In the genomic region with DNA sequence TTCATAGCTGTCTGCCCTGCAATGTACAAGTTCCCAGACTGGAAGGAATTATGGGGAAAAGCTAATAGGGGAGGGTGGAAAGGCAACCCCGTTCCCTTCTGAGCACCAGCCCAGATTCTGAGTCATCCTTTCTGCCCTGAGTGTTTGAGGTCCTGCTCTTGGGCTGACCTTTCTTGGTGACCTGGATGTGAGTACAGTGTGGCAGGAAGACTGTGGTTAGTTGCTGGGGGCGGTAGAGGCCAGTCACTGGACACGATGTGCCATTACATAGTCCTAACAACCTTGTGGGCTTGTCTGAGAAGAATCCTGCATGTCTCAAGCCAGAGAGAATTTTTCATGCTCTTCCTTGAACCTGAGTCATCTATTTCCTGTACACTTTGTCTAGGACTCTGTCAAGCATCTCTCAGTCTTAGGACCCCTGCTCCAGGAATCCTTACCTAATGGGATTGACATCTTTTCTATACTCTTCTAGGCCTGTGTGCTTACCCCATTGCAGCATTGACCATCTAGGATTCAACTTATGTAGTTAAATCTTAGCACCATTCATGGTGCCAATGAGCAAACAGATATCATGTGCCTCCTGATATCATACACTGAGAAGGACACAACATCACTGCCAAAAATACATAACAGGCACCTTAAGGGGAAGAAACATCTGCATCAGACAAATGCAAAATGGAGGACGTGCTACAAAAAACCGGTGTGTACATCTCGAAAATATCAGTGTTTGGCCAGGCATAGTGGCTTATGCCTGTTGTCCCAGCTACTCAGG, we compare ENCODE assay signal across 1 cellular context.
A peak's percentile ranks its signal among the peaks of the same experiment; 100 is the strongest.
TF ChIP-seq lines count a peak whose summit lies in the region.

No MANE protein-coding gene starts in this region.

TF ChIP-seq in HepG2, 621 proteins besides CTCF, POLR2A, EP300 and RAD21 (continued from another document and continues in another):
- TF ChIP-seq, protein P1, sequence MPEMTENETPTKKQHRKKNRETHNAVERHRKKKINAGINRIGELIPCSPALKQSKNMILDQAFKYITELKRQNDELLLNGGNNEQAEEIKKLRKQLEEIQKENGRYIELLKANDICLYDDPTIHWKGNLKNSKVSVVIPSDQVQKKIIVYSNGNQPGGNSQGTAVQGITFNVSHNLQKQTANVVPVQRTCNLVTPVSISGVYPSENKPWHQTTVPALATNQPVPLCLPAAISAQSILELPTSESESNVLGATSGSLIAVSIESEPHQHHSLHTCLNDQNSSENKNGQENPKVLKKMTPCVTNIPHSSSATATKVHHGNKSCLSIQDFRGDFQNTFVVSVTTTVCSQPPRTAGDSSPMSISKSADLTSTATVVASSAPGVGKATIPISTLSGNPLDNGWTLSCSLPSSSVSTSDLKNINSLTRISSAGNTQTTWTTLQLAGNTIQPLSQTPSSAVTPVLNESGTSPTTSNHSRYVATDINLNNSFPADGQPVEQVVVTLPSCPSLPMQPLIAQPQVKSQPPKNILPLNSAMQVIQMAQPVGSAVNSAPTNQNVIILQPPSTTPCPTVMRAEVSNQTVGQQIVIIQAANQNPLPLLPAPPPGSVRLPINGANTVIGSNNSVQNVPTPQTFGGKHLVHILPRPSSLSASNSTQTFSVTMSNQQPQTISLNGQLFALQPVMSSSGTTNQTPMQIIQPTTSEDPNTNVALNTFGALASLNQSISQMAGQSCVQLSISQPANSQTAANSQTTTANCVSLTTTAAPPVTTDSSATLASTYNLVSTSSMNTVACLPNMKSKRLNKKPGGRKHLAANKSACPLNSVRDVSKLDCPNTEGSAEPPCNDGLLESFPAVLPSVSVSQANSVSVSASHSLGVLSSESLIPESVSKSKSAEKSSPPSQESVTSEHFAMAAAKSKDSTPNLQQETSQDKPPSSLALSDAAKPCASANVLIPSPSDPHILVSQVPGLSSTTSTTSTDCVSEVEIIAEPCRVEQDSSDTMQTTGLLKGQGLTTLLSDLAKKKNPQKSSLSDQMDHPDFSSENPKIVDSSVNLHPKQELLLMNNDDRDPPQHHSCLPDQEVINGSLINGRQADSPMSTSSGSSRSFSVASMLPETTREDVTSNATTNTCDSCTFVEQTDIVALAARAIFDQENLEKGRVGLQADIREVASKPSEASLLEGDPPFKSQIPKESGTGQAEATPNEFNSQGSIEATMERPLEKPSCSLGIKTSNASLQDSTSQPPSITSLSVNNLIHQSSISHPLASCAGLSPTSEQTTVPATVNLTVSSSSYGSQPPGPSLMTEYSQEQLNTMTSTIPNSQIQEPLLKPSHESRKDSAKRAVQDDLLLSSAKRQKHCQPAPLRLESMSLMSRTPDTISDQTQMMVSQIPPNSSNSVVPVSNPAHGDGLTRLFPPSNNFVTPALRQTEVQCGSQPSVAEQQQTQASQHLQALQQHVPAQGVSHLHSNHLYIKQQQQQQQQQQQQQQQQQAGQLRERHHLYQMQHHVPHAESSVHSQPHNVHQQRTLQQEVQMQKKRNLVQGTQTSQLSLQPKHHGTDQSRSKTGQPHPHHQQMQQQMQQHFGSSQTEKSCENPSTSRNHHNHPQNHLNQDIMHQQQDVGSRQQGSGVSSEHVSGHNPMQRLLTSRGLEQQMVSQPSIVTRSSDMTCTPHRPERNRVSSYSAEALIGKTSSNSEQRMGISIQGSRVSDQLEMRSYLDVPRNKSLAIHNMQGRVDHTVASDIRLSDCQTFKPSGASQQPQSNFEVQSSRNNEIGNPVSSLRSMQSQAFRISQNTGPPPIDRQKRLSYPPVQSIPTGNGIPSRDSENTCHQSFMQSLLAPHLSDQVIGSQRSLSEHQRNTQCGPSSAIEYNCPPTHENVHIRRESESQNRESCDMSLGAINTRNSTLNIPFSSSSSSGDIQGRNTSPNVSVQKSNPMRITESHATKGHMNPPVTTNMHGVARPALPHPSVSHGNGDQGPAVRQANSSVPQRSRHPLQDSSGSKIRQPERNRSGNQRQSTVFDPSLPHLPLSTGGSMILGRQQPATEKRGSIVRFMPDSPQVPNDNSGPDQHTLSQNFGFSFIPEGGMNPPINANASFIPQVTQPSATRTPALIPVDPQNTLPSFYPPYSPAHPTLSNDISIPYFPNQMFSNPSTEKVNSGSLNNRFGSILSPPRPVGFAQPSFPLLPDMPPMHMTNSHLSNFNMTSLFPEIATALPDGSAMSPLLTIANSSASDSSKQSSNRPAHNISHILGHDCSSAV (CRISPR knock-in tag; IDR thresholded peaks at IDR 0.05; ENCODE audit: borderline replicate concordance): no peak
- TF ChIP-seq ZC3H13 (CRISPR knock-in tag; IDR thresholded peaks at IDR 0.05): no peak
- TF ChIP-seq ZNF556 (CRISPR knock-in tag; IDR thresholded peaks at IDR 0.05; ENCODE audit: borderline replicate concordance): no peak
- no peak for TF ChIP-seq ZNF367 (CRISPR knock-in tag; IDR thresholded peaks at IDR 0.05; ENCODE audit: borderline replicate concordance)
- no peak for TF ChIP-seq ZFP37 (CRISPR knock-in tag; IDR thresholded peaks at IDR 0.05; ENCODE audit: borderline replicate concordance)
- TF ChIP-seq ZNF547 (CRISPR knock-in tag; IDR thresholded peaks at IDR 0.05): no peak
- no peak for TF ChIP-seq SMARCC2 (IDR thresholded peaks at IDR 0.05)
- no peak for TF ChIP-seq ZNF510 (CRISPR knock-in tag; IDR thresholded peaks at IDR 0.05; ENCODE audit: low read depth)
- no peak for TF ChIP-seq HOXA7 (CRISPR knock-in tag; IDR thresholded peaks at IDR 0.05)
- TF ChIP-seq ATRX (CRISPR knock-in tag; IDR thresholded peaks at IDR 0.05; ENCODE audit: borderline replicate concordance): no peak
- TF ChIP-seq ETV5 (CRISPR knock-in tag; IDR thresholded peaks at IDR 0.05; ENCODE audit: borderline replicate concordance): peak; percentile 80; the same call in 1 of the 2 replicates
- TF ChIP-seq ZSCAN31 (CRISPR knock-in tag; IDR thresholded peaks at IDR 0.05; ENCODE audit: low read depth): no peak; the same call in 1 of the 2 replicates
- TF ChIP-seq, protein P2, sequence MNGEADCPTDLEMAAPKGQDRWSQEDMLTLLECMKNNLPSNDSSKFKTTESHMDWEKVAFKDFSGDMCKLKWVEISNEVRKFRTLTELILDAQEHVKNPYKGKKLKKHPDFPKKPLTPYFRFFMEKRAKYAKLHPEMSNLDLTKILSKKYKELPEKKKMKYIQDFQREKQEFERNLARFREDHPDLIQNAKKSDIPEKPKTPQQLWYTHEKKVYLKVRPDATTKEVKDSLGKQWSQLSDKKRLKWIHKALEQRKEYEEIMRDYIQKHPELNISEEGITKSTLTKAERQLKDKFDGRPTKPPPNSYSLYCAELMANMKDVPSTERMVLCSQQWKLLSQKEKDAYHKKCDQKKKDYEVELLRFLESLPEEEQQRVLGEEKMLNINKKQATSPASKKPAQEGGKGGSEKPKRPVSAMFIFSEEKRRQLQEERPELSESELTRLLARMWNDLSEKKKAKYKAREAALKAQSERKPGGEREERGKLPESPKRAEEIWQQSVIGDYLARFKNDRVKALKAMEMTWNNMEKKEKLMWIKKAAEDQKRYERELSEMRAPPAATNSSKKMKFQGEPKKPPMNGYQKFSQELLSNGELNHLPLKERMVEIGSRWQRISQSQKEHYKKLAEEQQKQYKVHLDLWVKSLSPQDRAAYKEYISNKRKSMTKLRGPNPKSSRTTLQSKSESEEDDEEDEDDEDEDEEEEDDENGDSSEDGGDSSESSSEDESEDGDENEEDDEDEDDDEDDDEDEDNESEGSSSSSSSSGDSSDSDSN (CRISPR knock-in tag; IDR thresholded peaks at IDR 0.05): no peak
- peak; percentile 60 for TF ChIP-seq TEAD3 (CRISPR knock-in tag; optimal IDR thresholded peaks at IDR 0.05; ENCODE audit: borderline replicate concordance)
- TF ChIP-seq ZMAT3 (CRISPR knock-in tag; conservative IDR thresholded peaks at IDR 0.05): no peak
- no peak for TF ChIP-seq NONO (IDR thresholded peaks at IDR 0.05)
- no peak for TF ChIP-seq NONO (CRISPR knock-in tag; conservative IDR thresholded peaks at IDR 0.05)
- no peak for TF ChIP-seq ARHGAP35 (CRISPR knock-in tag; IDR thresholded peaks at IDR 0.05; ENCODE audit: borderline replicate concordance)
- peak; percentile 45; the same call in 1 of the 2 replicates for TF ChIP-seq HOXA3 (CRISPR knock-in tag; IDR thresholded peaks at IDR 0.05)
- no peak for TF ChIP-seq ZBTB46 (CRISPR knock-in tag; IDR thresholded peaks at IDR 0.05; ENCODE audit: borderline replicate concordance)
- TF ChIP-seq SPEN (CRISPR knock-in tag; IDR thresholded peaks at IDR 0.05; ENCODE audit: low read depth): peak; percentile 11; the same call in 1 of the 2 replicates
- no peak for TF ChIP-seq GPBP1L1 (CRISPR knock-in tag; IDR thresholded peaks at IDR 0.05)
- 0 out of 2 replicates have a peak, but pooled peaks have one; percentile 13 for TF ChIP-seq HNF4A (CRISPR knock-in tag; IDR thresholded peaks at IDR 0.05)
- peak; percentile 87 for TF ChIP-seq ERF (CRISPR knock-in tag; IDR thresholded peaks at IDR 0.05)
- TF ChIP-seq, protein P3, sequence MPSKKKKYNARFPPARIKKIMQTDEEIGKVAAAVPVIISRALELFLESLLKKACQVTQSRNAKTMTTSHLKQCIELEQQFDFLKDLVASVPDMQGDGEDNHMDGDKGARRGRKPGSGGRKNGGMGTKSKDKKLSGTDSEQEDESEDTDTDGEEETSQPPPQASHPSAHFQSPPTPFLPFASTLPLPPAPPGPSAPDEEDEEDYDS (CRISPR knock-in tag; IDR thresholded peaks at IDR 0.05): no peak; the same call in 1 of the 2 replicates
- peak; percentile 83; the same call in 1 of the 2 replicates for TF ChIP-seq RXRA (CRISPR knock-in tag; IDR thresholded peaks at IDR 0.05)
- TF ChIP-seq ZNF672 (CRISPR knock-in tag; IDR thresholded peaks at IDR 0.05): no peak
- TF ChIP-seq, protein P4, sequence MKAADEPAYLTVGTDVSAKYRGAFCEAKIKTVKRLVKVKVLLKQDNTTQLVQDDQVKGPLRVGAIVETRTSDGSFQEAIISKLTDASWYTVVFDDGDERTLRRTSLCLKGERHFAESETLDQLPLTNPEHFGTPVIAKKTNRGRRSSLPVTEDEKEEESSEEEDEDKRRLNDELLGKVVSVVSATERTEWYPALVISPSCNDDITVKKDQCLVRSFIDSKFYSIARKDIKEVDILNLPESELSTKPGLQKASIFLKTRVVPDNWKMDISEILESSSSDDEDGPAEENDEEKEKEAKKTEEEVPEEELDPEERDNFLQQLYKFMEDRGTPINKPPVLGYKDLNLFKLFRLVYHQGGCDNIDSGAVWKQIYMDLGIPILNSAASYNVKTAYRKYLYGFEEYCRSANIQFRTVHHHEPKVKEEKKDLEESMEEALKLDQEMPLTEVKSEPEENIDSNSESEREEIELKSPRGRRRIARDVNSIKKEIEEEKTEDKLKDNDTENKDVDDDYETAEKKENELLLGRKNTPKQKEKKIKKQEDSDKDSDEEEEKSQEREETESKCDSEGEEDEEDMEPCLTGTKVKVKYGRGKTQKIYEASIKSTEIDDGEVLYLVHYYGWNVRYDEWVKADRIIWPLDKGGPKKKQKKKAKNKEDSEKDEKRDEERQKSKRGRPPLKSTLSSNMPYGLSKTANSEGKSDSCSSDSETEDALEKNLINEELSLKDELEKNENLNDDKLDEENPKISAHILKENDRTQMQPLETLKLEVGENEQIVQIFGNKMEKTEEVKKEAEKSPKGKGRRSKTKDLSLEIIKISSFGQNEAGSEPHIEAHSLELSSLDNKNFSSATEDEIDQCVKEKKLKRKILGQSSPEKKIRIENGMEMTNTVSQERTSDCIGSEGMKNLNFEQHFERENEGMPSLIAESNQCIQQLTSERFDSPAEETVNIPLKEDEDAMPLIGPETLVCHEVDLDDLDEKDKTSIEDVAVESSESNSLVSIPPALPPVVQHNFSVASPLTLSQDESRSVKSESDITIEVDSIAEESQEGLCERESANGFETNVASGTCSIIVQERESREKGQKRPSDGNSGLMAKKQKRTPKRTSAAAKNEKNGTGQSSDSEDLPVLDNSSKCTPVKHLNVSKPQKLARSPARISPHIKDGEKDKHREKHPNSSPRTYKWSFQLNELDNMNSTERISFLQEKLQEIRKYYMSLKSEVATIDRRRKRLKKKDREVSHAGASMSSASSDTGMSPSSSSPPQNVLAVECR (CRISPR knock-in tag; IDR thresholded peaks at IDR 0.05; ENCODE audit: borderline replicate concordance): peak; percentile 14; the same call in 1 of the 2 replicates
- no peak for TF ChIP-seq HNF4G (IDR thresholded peaks at IDR 0.05; ENCODE audit: borderline replicate concordance, low read depth, low read length)
- no peak for TF ChIP-seq HNF4G (CRISPR knock-in tag; IDR thresholded peaks at IDR 0.05; ENCODE audit: borderline replicate concordance, low read depth)
- no peak for TF ChIP-seq KLF12 (CRISPR knock-in tag; IDR thresholded peaks at IDR 0.05; ENCODE audit: borderline replicate concordance)
- TF ChIP-seq ZNF205 (CRISPR knock-in tag; IDR thresholded peaks at IDR 0.05): no peak
- no peak for TF ChIP-seq TGIF2 (CRISPR knock-in tag; IDR thresholded peaks at IDR 0.05)
- peak; percentile 76; the same call in 1 of the 2 replicates for TF ChIP-seq HOMEZ (CRISPR knock-in tag; IDR thresholded peaks at IDR 0.05; ENCODE audit: low read depth)
- no peak for TF ChIP-seq ZNF30 (CRISPR knock-in tag; IDR thresholded peaks at IDR 0.05)
- TF ChIP-seq ZNF605 (CRISPR knock-in tag; IDR thresholded peaks at IDR 0.05): no peak
- TF ChIP-seq RFX5 (IDR thresholded peaks at IDR 0.05; ENCODE audit: low read depth, low read length): no peak
- TF ChIP-seq ZNF484 (CRISPR knock-in tag; IDR thresholded peaks at IDR 0.05; ENCODE audit: borderline replicate concordance, low read depth): no peak
- peak; percentile 90 to 93 for TF ChIP-seq NR2F1 (CRISPR knock-in tag; IDR thresholded peaks at IDR 0.05)
- TF ChIP-seq ZNF678 (CRISPR knock-in tag; IDR thresholded peaks at IDR 0.05): no peak
